ENCODE assay signal across 23 cellular contexts in the genomic region with DNA sequence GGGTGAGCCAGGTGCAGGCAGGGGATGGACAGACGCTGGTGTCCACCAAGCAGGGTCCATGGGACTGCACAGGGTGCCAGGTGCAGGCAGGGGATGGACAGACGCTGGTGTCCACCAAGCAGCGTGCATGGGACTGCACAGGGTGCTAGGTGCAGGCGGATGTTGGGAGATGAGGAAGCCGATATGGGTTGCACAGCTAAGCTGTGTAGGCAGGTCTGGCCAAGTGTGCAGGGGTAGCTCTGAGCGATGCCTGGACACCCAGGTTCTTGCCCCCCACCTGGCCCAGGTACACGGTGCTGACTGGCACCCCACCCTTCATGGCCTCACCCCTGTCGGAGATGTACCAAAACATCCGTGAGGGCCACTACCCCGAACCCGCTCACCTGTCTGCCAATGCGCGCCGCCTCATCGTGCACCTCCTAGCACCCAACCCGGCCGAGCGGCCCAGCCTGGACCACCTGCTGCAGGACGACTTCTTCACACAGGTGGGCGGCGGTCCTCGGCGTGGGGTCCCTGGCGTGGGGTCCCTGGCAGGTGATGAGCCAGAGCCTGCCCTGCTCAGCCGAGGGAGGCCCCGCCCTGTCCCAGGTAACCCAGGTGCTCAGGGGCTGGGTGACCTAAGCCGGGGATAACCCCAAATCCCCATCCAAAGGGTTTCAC. TPM values are rescaled to one million over a fixed set of nuclear protein-coding genes. Genes with fewer than 3 reads are reported as not detected.
DNase-seq lines count a peak whose midpoint lies in the region; ATAC-seq, FAIRE-seq and TF ChIP-seq lines count a peak whose summit lies in the region.
"Had no signal": no experiment of that assay in that cellular context is flagged by ENCODE, and none has a peak within 500 bp of the region (broad histone marks: within the 10 kb centered on the region; RNA-seq: fewer than 3 reads in every experiment).

No MANE protein-coding gene starts in this region.

- H3K4me2 ChIP-seq in HepG2 (ENCODE audit: low read depth, low read length) (no peak overlapping the region), mesenchymal stem cell (ENCODE audit: low read length, poor library complexity, severe bottlenecking) (no peak overlapping the region)

- intact Hi-C loops in HepG2 (cut with micrococcal nuclease; ENCODE audit: unreplicated experiment) (no loop called here), right lobe of liver (cut with DNase I) (no loop called here), Panc1 (cut with micrococcal nuclease; ENCODE audit: unreplicated experiment) (no loop called here), tibial artery (cut with DNase I; ENCODE audit: low total_unique reads) (no loop called here)

- peak overlapping the region; percentile 40 for H4K91ac ChIP-seq in mesenchymal stem cell (ENCODE audit: low read length)

- peaks cover 0 to 4% of the 10 kb centered on the region in 2 donors for H3K36me3 Mint-ChIP-seq in stimulated activated naive B cell treated with anti-CD40 and anti-IgM and Interleukin-4, amounts not matched to agents 10 μg/mL and 1 μg/mL and 100 μg/mL, for 72 hours
- H3K36me3 Mint-ChIP-seq: CD4-positive, CD25-positive, alpha-beta regulatory T cell; CD8-positive, alpha-beta memory T cell had no signal

- TF ChIP-seq EP300 in HepG2 (IDR thresholded peaks at IDR 0.05; ENCODE audit: low read depth in 2 of 2, low read length in 2 of 2): no peak
- no peak for TF ChIP-seq EP300 in HepG2 (CRISPR knock-in tag; IDR thresholded peaks at IDR 0.05; ENCODE audit: borderline replicate concordance)

- H3K36me3 ChIP-seq in HepG2 (replicated peaks in 1 of 2; ENCODE audit: control insufficient read depth in 1 of 2, insufficient read depth in 2 of 2, low read length in 2 of 2): no peaks in the 10 kb centered on the region
- no peaks in the 10 kb centered on the region for H3K36me3 ChIP-seq in right lobe of liver
- H3K36me3 ChIP-seq in Panc1 (ENCODE audit: control insufficient read depth, insufficient read depth, low read length): no peaks in the 10 kb centered on the region
- H3K36me3 ChIP-seq in mesenchymal stem cell (ENCODE audit: control insufficient read depth in 1 of 2, insufficient read depth in 2 of 2, low read depth in 1 of 2, low read length in 2 of 2): peaks cover 0 to 6% of the 10 kb centered on the region in 2 experiments
- no peaks in the 10 kb centered on the region for H3K36me3 ChIP-seq in tibial artery
- H3K36me3 ChIP-seq: BE2C, HAP-1 had no signal

- H3K4me1 Mint-ChIP-seq in stimulated activated naive B cell treated with anti-CD40 and anti-IgM and Interleukin-4, amounts not matched to agents 10 μg/mL and 1 μg/mL and 100 μg/mL, for 72 hours: peaks cover 9% of the 10 kb centered on the region in 2 donors

- BruUV-seq in HepG2 (replicated peaks; lab: Mats Ljungman, UMichigan): no TSS peak
- BruUV-seq in Panc1 (replicated peaks; lab: Mats Ljungman, UMichigan): no TSS peak

- no peak for FAIRE-seq in HepG2 (lab: Jason Lieb, UNC)
- FAIRE-seq: D721Med, G401.6, GM12891 had no signal

- H3K9ac ChIP-seq in HepG2 (ENCODE audit: insufficient read depth, low read depth, low read length) (no peak overlapping the region), mesenchymal stem cell (ENCODE audit: low read length) (no peak overlapping the region)
- H3K9ac ChIP-seq: GM23248 had no signal

- no peaks in the 10 kb centered on the region for H3K79me1 ChIP-seq in mesenchymal stem cell (replicated peaks; ENCODE audit: low read length, poor library complexity, severe bottlenecking)

- H3K23ac ChIP-seq in mesenchymal stem cell (ENCODE audit: low read length in 2 of 2): no peak overlapping the region

- DNase-seq in HepG2 (ENCODE audit: low spot score) (no peak), right lobe of liver (no peak), Panc1 (ENCODE audit: low read depth, low spot score) (no peak), mesenchymal stem cell (no peak), NCI-H1092 treated with DMSO at 0.1 percent for 48 hours (lab: John Stamatoyannopoulos, UW) (no peak), tibial artery (no peak)
- DNase-seq in stimulated activated naive B cell treated with anti-CD40 and anti-IgM and Interleukin-4, amounts not matched to agents 10 μg/mL and 1 μg/mL and 100 μg/mL, for 72 hours: no peak
- DNase-seq: ACHN; BE2C; C1 segment of cervical spinal cord; Caco-2; CD4-positive, CD25-positive, alpha-beta regulatory T cell; CD8-positive, alpha-beta memory T cell; GM23248; IMR-90 had no signal

- TF ChIP-seq POLR2A in HepG2 (IDR thresholded peaks at IDR 0.05; ENCODE audit: insufficient read depth in 1 of 2, low read depth in 2 of 2, low read length in 2 of 2) (no peak), right lobe of liver (IDR thresholded peaks at IDR 0.05) (no peak)

- no peak overlapping the region for H3K4ac ChIP-seq in mesenchymal stem cell (ENCODE audit: low read depth in 1 of 2, low read length in 2 of 2)

- H4K8ac ChIP-seq in mesenchymal stem cell (ENCODE audit: low read length): no peak overlapping the region

- H3K27ac ChIP-seq in HepG2 (ENCODE audit: extremely low read length, insufficient read depth, low read length) (no peak overlapping the region), right lobe of liver (no peak overlapping the region), Panc1 (ENCODE audit: low read length) (no peak overlapping the region), mesenchymal stem cell (ENCODE audit: low read length, poor library complexity, severe bottlenecking) (no peak overlapping the region), tibial artery (no peak overlapping the region)
- H3K27ac ChIP-seq: GM23248, HL-60 had no signal

- no peak overlapping the region for H2BK5ac ChIP-seq in mesenchymal stem cell (ENCODE audit: low read depth, low read length, poor library complexity, severe bottlenecking)

- no peaks in the 10 kb centered on the region for H3K9me3 Mint-ChIP-seq in stimulated activated naive B cell treated with anti-CD40 and anti-IgM and Interleukin-4, amounts not matched to agents 10 μg/mL and 1 μg/mL and 100 μg/mL, for 72 hours

- H3K18ac ChIP-seq in mesenchymal stem cell (ENCODE audit: low read depth in 1 of 2, low read length in 2 of 2): no peak overlapping the region

- no peak overlapping the region for H2BK15ac ChIP-seq in mesenchymal stem cell (ENCODE audit: low read depth, poor library complexity, severe bottlenecking)

- no peak overlapping the region for H2AK5ac ChIP-seq in mesenchymal stem cell (ENCODE audit: low read length, severe bottlenecking)

- no peaks in the 10 kb centered on the region for H3K79me2 ChIP-seq in HepG2 (ENCODE audit: insufficient read depth, low read length)

- 37% methylated on average over 11 of the region's 27 CpGs for WGBS in HepG2 (ENCODE audit: low lambda C conversion rate)
- 25% methylated on average over 2 of the region's 27 CpGs for WGBS in right lobe of liver (ENCODE audit: insufficient coverage, low coverage, low lambda C conversion rate, missing lambda C conversion rate)
- WGBS in mesenchymal stem cell: 84% methylated on average over 27 of the region's 27 CpGs

- H3K4me1 ChIP-seq in HepG2 (ENCODE audit: insufficient read depth, low read length): peaks cover 8% of the 10 kb centered on the region
- H3K4me1 ChIP-seq in right lobe of liver: no peaks in the 10 kb centered on the region
- H3K4me1 ChIP-seq in Panc1 (ENCODE audit: control insufficient read depth, insufficient read depth, low read length): no peaks in the 10 kb centered on the region
- peaks cover 14% of the 10 kb centered on the region for H3K4me1 ChIP-seq in mesenchymal stem cell (ENCODE audit: control insufficient read depth, insufficient read depth, low read depth, low read length)
- H3K4me1 ChIP-seq in tibial artery: peaks cover 0 to 9% (median 7%) of the 10 kb centered on the region in 4 donors
- H3K4me1 ChIP-seq: BE2C, Caco-2, HAP-1 had no signal

- no peak overlapping the region for H3K14ac ChIP-seq in mesenchymal stem cell (ENCODE audit: low read length in 2 of 2)

- no peaks in the 10 kb centered on the region for H3K9me3 ChIP-seq in HepG2 (ENCODE audit: low read length)
- no peaks in the 10 kb centered on the region for H3K9me3 ChIP-seq in right lobe of liver
- no peaks in the 10 kb centered on the region for H3K9me3 ChIP-seq in Panc1 (ENCODE audit: control insufficient read depth, insufficient read depth, low read depth, low read length)
- H3K9me3 ChIP-seq in mesenchymal stem cell (ENCODE audit: control insufficient read depth, low read length): no peaks in the 10 kb centered on the region
- H3K9me3 ChIP-seq in tibial artery: no peaks in the 10 kb centered on the region
- H3K9me3 ChIP-seq: BE2C, Caco-2, HAP-1 had no signal

- in situ Hi-C loops in HepG2 (cut with HindIII; ENCODE audit: extremely low pct_ligation_motif_present, low pct_unique_long_range_greater_than_20kb) (no loop called here), Panc1 (cut with HindIII; ENCODE audit: low pct_unique_long_range_greater_than_20kb, low sequenced_read_pairs) (no loop called here)

- H2BK120ac ChIP-seq in mesenchymal stem cell (ENCODE audit: low read depth, low read length): no peak overlapping the region

- no peak for TF ChIP-seq CTCF in HepG2 (CRISPR knock-in tag; IDR thresholded peaks at IDR 0.05)
- TF ChIP-seq CTCF in right lobe of liver (IDR thresholded peaks at IDR 0.05): no peak
- TF ChIP-seq CTCF in Panc1 (IDR thresholded peaks at IDR 0.05): no peak
- no peak for TF ChIP-seq CTCF in tibial artery (IDR thresholded peaks at IDR 0.05)

- no peak overlapping the region for H3K4me3 ChIP-seq in HepG2 (replicated peaks in 1 of 3; ENCODE audit: insufficient read depth in 1 of 3, low read depth in 2 of 3, low read length in 3 of 3)
- H3K4me3 ChIP-seq in right lobe of liver: no peak overlapping the region
- no peak overlapping the region for H3K4me3 ChIP-seq in Panc1 (ENCODE audit: low read depth in 2 of 2, low read length in 2 of 2)
- H3K4me3 ChIP-seq in mesenchymal stem cell (ENCODE audit: insufficient read depth in 1 of 2, low read depth in 1 of 2, low read length in 2 of 2): peak overlapping the region in 1 of 2 experiments; percentile 31
- H3K4me3 ChIP-seq in tibial artery: no peak overlapping the region
- H3K4me3 ChIP-seq: GM23248, HAP-1 had no signal

- no peak overlapping the region for H3K4me3 Mint-ChIP-seq in stimulated activated naive B cell treated with anti-CD40 and anti-IgM and Interleukin-4, amounts not matched to agents 10 μg/mL and 1 μg/mL and 100 μg/mL, for 72 hours
- H3K4me3 Mint-ChIP-seq: CD4-positive, CD25-positive, alpha-beta regulatory T cell; CD8-positive, alpha-beta memory T cell had no signal

- CTCF ChIA-PET in HepG2 (lab: Yijun Ruan, JAX; ENCODE audit: low intra/inter-chr PET ratio, low total read pairs) (no interaction called here), Panc1 (lab: Charles Lee) (no interaction called here)

- POLR2A ChIA-PET in HepG2 (lab: Yijun Ruan, JAX): no interaction called here
- POLR2A ChIA-PET in Panc1 (lab: Charles Lee): no interaction called here

- peaks cover 24 to 53% of the 10 kb centered on the region in 2 experiments for H3K27me3 ChIP-seq in HepG2 (ENCODE audit: control insufficient read depth in 1 of 2, insufficient read depth in 2 of 2, low read length in 2 of 2)
- H3K27me3 ChIP-seq in right lobe of liver: no peaks in the 10 kb centered on the region
- H3K27me3 ChIP-seq in Panc1 (ENCODE audit: control insufficient read depth, insufficient read depth, low read length): no peaks in the 10 kb centered on the region; the same call in 1 of the 2 replicates
- peaks cover 23 to 50% of the 10 kb centered on the region in 2 experiments for H3K27me3 ChIP-seq in mesenchymal stem cell (ENCODE audit: control insufficient read depth in 1 of 2, insufficient read depth in 1 of 2, low read length in 2 of 2)
- peaks cover 0 to 94% of the 10 kb centered on the region in 2 donors for H3K27me3 ChIP-seq in tibial artery

- H2BK12ac ChIP-seq in mesenchymal stem cell (ENCODE audit: low read length in 2 of 2): no peak overlapping the region

- H3K27ac Mint-ChIP-seq in stimulated activated naive B cell treated with anti-CD40 and anti-IgM and Interleukin-4, amounts not matched to agents 10 μg/mL and 1 μg/mL and 100 μg/mL, for 72 hours: peak overlapping the region; percentile 14
- H3K27ac Mint-ChIP-seq: CD4-positive, CD25-positive, alpha-beta regulatory T cell had no signal

- H2AFZ ChIP-seq in HepG2 (ENCODE audit: low read length): no peak overlapping the region
- H2AFZ ChIP-seq in mesenchymal stem cell (ENCODE audit: low read depth, low read length): no peak overlapping the region
- H2AFZ ChIP-seq: GM23248 had no signal

- H3K27me3 Mint-ChIP-seq in stimulated activated naive B cell treated with anti-CD40 and anti-IgM and Interleukin-4, amounts not matched to agents 10 μg/mL and 1 μg/mL and 100 μg/mL, for 72 hours: peaks cover 59 to 79% of the 10 kb centered on the region in 2 donors

- TF ChIP-seq RAD21 in HepG2 (CRISPR knock-in tag; IDR thresholded peaks at IDR 0.05): no peak

- ATAC-seq in HepG2 (peak; percentile 17; the same call in 2 of the 3 replicates), right lobe of liver (no peak), Panc1 (peak; percentile 69)
- ATAC-seq in stimulated activated naive B cell treated with anti-CD40 and anti-IgM and Interleukin-4, amounts not matched to agents 10 μg/mL and 1 μg/mL and 100 μg/mL, for 72 hours (replicated peaks): no peak

- no peaks in the 10 kb centered on the region for H4K20me1 ChIP-seq in HepG2 (ENCODE audit: insufficient read depth, low read length)

RNA-seq across cellular contexts. Expression of gene PLK5, which starts 3.9 kb away (rescaled TPM):
- total RNA-seq in HepG2 (2016; rRNA removed; fragmentation: Illumina TruSeq; extraction: Trizol): not detected in 2 replicates
- total RNA-seq in HepG2 (2016; cell fraction: cytosol; rRNA removed; fragmentation: Illumina TruSeq; extraction: Trizol; ENCODE audit: low read depth): not detected in 2 replicates
- total RNA-seq in HepG2 (2016; cell fraction: insoluble cytoplasmic fraction; rRNA removed; fragmentation: Illumina TruSeq; extraction: Trizol): not detected in 2 replicates
- total RNA-seq in HepG2 (2016; cell fraction: membrane; rRNA removed; fragmentation: Illumina TruSeq; extraction: Trizol): not detected in 2 replicates
- not detected in 2 replicates for total RNA-seq in HepG2 (2016; cell fraction: nucleus; rRNA removed; fragmentation: Illumina TruSeq; extraction: Trizol)
- not detected in 2 replicates for polyA plus RNA-seq in HepG2 (2011; rRNA removed)
- polyA plus RNA-seq in HepG2 (2011; cell fraction: cytosol; rRNA removed): not detected in 2 replicates
- not detected in 2 replicates for polyA plus RNA-seq in HepG2 (2011; cell fraction: nucleus; rRNA removed)
- not detected in 2 replicates for polyA plus RNA-seq in HepG2 (2012)
- not detected in 2 replicates for polyA plus RNA-seq in HepG2 (2016; cell fraction: cytosol; fragmentation: Illumina TruSeq; extraction: Trizol; ENCODE audit: low read depth)
- polyA plus RNA-seq in HepG2 (2016; cell fraction: insoluble cytoplasmic fraction; fragmentation: Illumina TruSeq; extraction: Trizol; ENCODE audit: low read depth): not detected in 2 replicates
- not detected in 2 replicates for polyA plus RNA-seq in HepG2 (2016; cell fraction: membrane; fragmentation: Illumina TruSeq; extraction: Trizol; ENCODE audit: low read depth)
- polyA plus RNA-seq in HepG2 (2016; cell fraction: nucleus; fragmentation: Illumina TruSeq; extraction: Trizol; ENCODE audit: insufficient read depth, low read depth): 0.21 TPM in 1 of 2 replicates, not detected in the other
- polyA minus RNA-seq in HepG2 (2011; rRNA and poly(A)+ RNA removed; ENCODE audit: low replicate concordance): not detected in 2 replicates
- not detected in 2 replicates for polyA minus RNA-seq in HepG2 (2011; cell fraction: cytosol; rRNA and poly(A)+ RNA removed)
- not detected in 2 replicates for polyA minus RNA-seq in HepG2 (2011; cell fraction: nucleus; rRNA and poly(A)+ RNA removed)
- not detected for total RNA-seq in right lobe of liver
- total RNA-seq in Panc1 (2021; ENCODE audit: unreplicated experiment): not detected
- polyA plus RNA-seq in Panc1 (2012; ENCODE audit: insufficient read length): not detected
- polyA plus RNA-seq in mesenchymal stem cell (2013, experiment 1 of 2): not detected
- not detected for polyA plus RNA-seq in mesenchymal stem cell (2013, experiment 2 of 2)
- total RNA-seq: A172; Caco-2; CD4-positive, CD25-positive, alpha-beta regulatory T cell; CD8-positive, alpha-beta memory T cell; GM23248; H4; HT1080; IMR-90 had no signal
- polyA plus RNA-seq: CD4-positive, CD25-positive, alpha-beta regulatory T cell; CD8-positive, alpha-beta memory T cell; GM23248; IMR-90 had no signal

RNA-seq across cellular contexts. Expression of gene ADAMTSL5, which starts 15.0 kb away (rescaled TPM):
- total RNA-seq in HepG2 (2016; rRNA removed; fragmentation: Illumina TruSeq; extraction: Trizol) (0.24 and 0.60 TPM in 2 replicates), right lobe of liver (1 to 10 TPM; 1.8 to 6.9 (median 4.5) TPM), Panc1 (2021; ENCODE audit: unreplicated experiment) (20.6 TPM)
- total RNA-seq in HepG2 (2016; cell fraction: cytosol; rRNA removed; fragmentation: Illumina TruSeq; extraction: Trizol; ENCODE audit: low read depth): 0.35 and 0.81 TPM in 2 replicates
- 0.25 and 0.41 TPM in 2 replicates for total RNA-seq in HepG2 (2016; cell fraction: insoluble cytoplasmic fraction; rRNA removed; fragmentation: Illumina TruSeq; extraction: Trizol)
- 0.17 and 0.56 TPM in 2 replicates for total RNA-seq in HepG2 (2016; cell fraction: membrane; rRNA removed; fragmentation: Illumina TruSeq; extraction: Trizol)
- 0.41 and 0.78 TPM in 2 replicates for total RNA-seq in HepG2 (2016; cell fraction: nucleus; rRNA removed; fragmentation: Illumina TruSeq; extraction: Trizol)
- polyA plus RNA-seq in HepG2 (2011; rRNA removed): 2.7 and 3.8 TPM in 2 replicates
- polyA plus RNA-seq in HepG2 (2011; cell fraction: cytosol; rRNA removed): 1.9 and 2.1 TPM in 2 replicates
- polyA plus RNA-seq in HepG2 (2011; cell fraction: nucleus; rRNA removed): 13.4 and 15.1 TPM in 2 replicates
- 0.63 and 1.1 TPM in 2 replicates for polyA plus RNA-seq in HepG2 (2012)
- polyA plus RNA-seq in HepG2 (2016; cell fraction: cytosol; fragmentation: Illumina TruSeq; extraction: Trizol; ENCODE audit: low read depth): 0.43 and 0.55 TPM in 2 replicates
- polyA plus RNA-seq in HepG2 (2016; cell fraction: insoluble cytoplasmic fraction; fragmentation: Illumina TruSeq; extraction: Trizol; ENCODE audit: low read depth): 0.76 and 0.82 TPM in 2 replicates
- polyA plus RNA-seq in HepG2 (2016; cell fraction: membrane; fragmentation: Illumina TruSeq; extraction: Trizol; ENCODE audit: low read depth): 0.43 and 0.80 TPM in 2 replicates
- polyA plus RNA-seq in HepG2 (2016; cell fraction: nucleus; fragmentation: Illumina TruSeq; extraction: Trizol; ENCODE audit: insufficient read depth, low read depth): 2.4 and 2.9 TPM in 2 replicates
- polyA minus RNA-seq in HepG2 (2011; rRNA and poly(A)+ RNA removed; ENCODE audit: low replicate concordance): 1.8 and 6.0 TPM in 2 replicates
- polyA minus RNA-seq in HepG2 (2011; cell fraction: cytosol; rRNA and poly(A)+ RNA removed): 0.79 and 1.8 TPM in 2 replicates
- 1.2 and 1.7 TPM in 2 replicates for polyA minus RNA-seq in HepG2 (2011; cell fraction: nucleus; rRNA and poly(A)+ RNA removed)
- 36.6 TPM for polyA plus RNA-seq in Panc1 (2012; ENCODE audit: insufficient read length)
- 10.8 TPM for polyA plus RNA-seq in mesenchymal stem cell (2013, experiment 1 of 2)
- 8.4 TPM for polyA plus RNA-seq in mesenchymal stem cell (2013, experiment 2 of 2)

RNA-seq across cellular contexts. Expression of gene REEP6, which starts 36.8 kb away (rescaled TPM):
- 15.6 and 28.8 TPM in 2 replicates for total RNA-seq in HepG2 (2016; rRNA removed; fragmentation: Illumina TruSeq; extraction: Trizol)
- total RNA-seq in HepG2 (2016; cell fraction: cytosol; rRNA removed; fragmentation: Illumina TruSeq; extraction: Trizol; ENCODE audit: low read depth): 21.2 and 31.3 TPM in 2 replicates
- total RNA-seq in HepG2 (2016; cell fraction: insoluble cytoplasmic fraction; rRNA removed; fragmentation: Illumina TruSeq; extraction: Trizol): 13.3 and 31.5 TPM in 2 replicates
- total RNA-seq in HepG2 (2016; cell fraction: membrane; rRNA removed; fragmentation: Illumina TruSeq; extraction: Trizol): 21.8 and 29.6 TPM in 2 replicates
- 22.0 and 24.7 TPM in 2 replicates for total RNA-seq in HepG2 (2016; cell fraction: nucleus; rRNA removed; fragmentation: Illumina TruSeq; extraction: Trizol)
- polyA plus RNA-seq in HepG2 (2011; rRNA removed): 10.0 and 17.3 TPM in 2 replicates
- polyA plus RNA-seq in HepG2 (2011; cell fraction: cytosol; rRNA removed): 10.9 and 13.3 TPM in 2 replicates
- polyA plus RNA-seq in HepG2 (2011; cell fraction: nucleus; rRNA removed): 15.2 and 19.3 TPM in 2 replicates
- 31.7 and 32.2 TPM in 2 replicates for polyA plus RNA-seq in HepG2 (2012)
- 40.3 and 49.6 TPM in 2 replicates for polyA plus RNA-seq in HepG2 (2016; cell fraction: cytosol; fragmentation: Illumina TruSeq; extraction: Trizol; ENCODE audit: low read depth)
- 23.2 and 29.9 TPM in 2 replicates for polyA plus RNA-seq in HepG2 (2016; cell fraction: insoluble cytoplasmic fraction; fragmentation: Illumina TruSeq; extraction: Trizol; ENCODE audit: low read depth)
- polyA plus RNA-seq in HepG2 (2016; cell fraction: membrane; fragmentation: Illumina TruSeq; extraction: Trizol; ENCODE audit: low read depth): 43.0 and 49.7 TPM in 2 replicates
- polyA plus RNA-seq in HepG2 (2016; cell fraction: nucleus; fragmentation: Illumina TruSeq; extraction: Trizol; ENCODE audit: insufficient read depth, low read depth): 65.9 and 70.0 TPM in 2 replicates
- 7.1 and 14.8 TPM in 2 replicates for polyA minus RNA-seq in HepG2 (2011; rRNA and poly(A)+ RNA removed; ENCODE audit: low replicate concordance)
- 12.4 and 14.4 TPM in 2 replicates for polyA minus RNA-seq in HepG2 (2011; cell fraction: cytosol; rRNA and poly(A)+ RNA removed)
- polyA minus RNA-seq in HepG2 (2011; cell fraction: nucleus; rRNA and poly(A)+ RNA removed): 3.5 and 3.6 TPM in 2 replicates
- 100 to 1,000 TPM; 113 to 218 (median 177) TPM for total RNA-seq in right lobe of liver
- total RNA-seq in Panc1 (2021; ENCODE audit: unreplicated experiment): 9.2 TPM
- polyA plus RNA-seq in Panc1 (2012; ENCODE audit: insufficient read length): 15.8 TPM
- 3.1 TPM for polyA plus RNA-seq in mesenchymal stem cell (2013, experiment 1 of 2)
- polyA plus RNA-seq in mesenchymal stem cell (2013, experiment 2 of 2): 3.7 TPM

RNA-seq across cellular contexts. Expression of gene PCSK4, which starts 37.6 kb away (rescaled TPM):
- total RNA-seq in HepG2 (2016; rRNA removed; fragmentation: Illumina TruSeq; extraction: Trizol) (0.52 and 2.0 TPM in 2 replicates), right lobe of liver (1 to 10 TPM; 2.0 to 8.0 (median 3.6) TPM), Panc1 (2021; ENCODE audit: unreplicated experiment) (9.9 TPM)
- total RNA-seq in HepG2 (2016; cell fraction: cytosol; rRNA removed; fragmentation: Illumina TruSeq; extraction: Trizol; ENCODE audit: low read depth): 0.91 and 1.2 TPM in 2 replicates
- 1.1 and 1.5 TPM in 2 replicates for total RNA-seq in HepG2 (2016; cell fraction: insoluble cytoplasmic fraction; rRNA removed; fragmentation: Illumina TruSeq; extraction: Trizol)
- 1.5 and 2.0 TPM in 2 replicates for total RNA-seq in HepG2 (2016; cell fraction: membrane; rRNA removed; fragmentation: Illumina TruSeq; extraction: Trizol)
- total RNA-seq in HepG2 (2016; cell fraction: nucleus; rRNA removed; fragmentation: Illumina TruSeq; extraction: Trizol): 1.7 and 3.6 TPM in 2 replicates
- polyA plus RNA-seq in HepG2 (2011; rRNA removed): 2.7 and 3.1 TPM in 2 replicates
- polyA plus RNA-seq in HepG2 (2011; cell fraction: cytosol; rRNA removed): 0.73 and 1.2 TPM in 2 replicates
- 62.7 and 100 TPM in 2 replicates for polyA plus RNA-seq in HepG2 (2011; cell fraction: nucleus; rRNA removed)
- 2.9 and 3.0 TPM in 2 replicates for polyA plus RNA-seq in HepG2 (2012)
- 0.60 and 0.88 TPM in 2 replicates for polyA plus RNA-seq in HepG2 (2016; cell fraction: cytosol; fragmentation: Illumina TruSeq; extraction: Trizol; ENCODE audit: low read depth)
- 0.61 and 1.1 TPM in 2 replicates for polyA plus RNA-seq in HepG2 (2016; cell fraction: insoluble cytoplasmic fraction; fragmentation: Illumina TruSeq; extraction: Trizol; ENCODE audit: low read depth)
- 1.2 TPM in 2 replicates for polyA plus RNA-seq in HepG2 (2016; cell fraction: membrane; fragmentation: Illumina TruSeq; extraction: Trizol; ENCODE audit: low read depth)
- polyA plus RNA-seq in HepG2 (2016; cell fraction: nucleus; fragmentation: Illumina TruSeq; extraction: Trizol; ENCODE audit: insufficient read depth, low read depth): 11.8 and 12.9 TPM in 2 replicates
- polyA minus RNA-seq in HepG2 (2011; rRNA and poly(A)+ RNA removed; ENCODE audit: low replicate concordance): 0.84 and 1.6 TPM in 2 replicates
- polyA minus RNA-seq in HepG2 (2011; cell fraction: cytosol; rRNA and poly(A)+ RNA removed): 0.88 and 1.6 TPM in 2 replicates
- 1.7 and 4.6 TPM in 2 replicates for polyA minus RNA-seq in HepG2 (2011; cell fraction: nucleus; rRNA and poly(A)+ RNA removed)
- 13.5 TPM for polyA plus RNA-seq in Panc1 (2012; ENCODE audit: insufficient read length)
- polyA plus RNA-seq in mesenchymal stem cell (2013, experiment 1 of 2): 2.0 TPM
- polyA plus RNA-seq in mesenchymal stem cell (2013, experiment 2 of 2): 1.4 TPM

RNA-seq across cellular contexts. Expression of gene MEX3D, which starts 40.3 kb away (rescaled TPM):
- total RNA-seq in HepG2 (2016; rRNA removed; fragmentation: Illumina TruSeq; extraction: Trizol) (10.2 and 17.1 TPM in 2 replicates), right lobe of liver (10 to 100 TPM in 3 of 6 experiments, 1 to 10 TPM in 3; 6.7 to 16.6 (median 10.3) TPM), Panc1 (2021; ENCODE audit: unreplicated experiment) (73.7 TPM)
- 10.6 and 10.7 TPM in 2 replicates for total RNA-seq in HepG2 (2016; cell fraction: cytosol; rRNA removed; fragmentation: Illumina TruSeq; extraction: Trizol; ENCODE audit: low read depth)
- 10.3 and 17.0 TPM in 2 replicates for total RNA-seq in HepG2 (2016; cell fraction: insoluble cytoplasmic fraction; rRNA removed; fragmentation: Illumina TruSeq; extraction: Trizol)
- 27.7 and 29.2 TPM in 2 replicates for total RNA-seq in HepG2 (2016; cell fraction: membrane; rRNA removed; fragmentation: Illumina TruSeq; extraction: Trizol)
- total RNA-seq in HepG2 (2016; cell fraction: nucleus; rRNA removed; fragmentation: Illumina TruSeq; extraction: Trizol): 4.7 and 6.4 TPM in 2 replicates
- 3.6 and 5.8 TPM in 2 replicates for polyA plus RNA-seq in HepG2 (2011; rRNA removed)
- 5.0 and 10.1 TPM in 2 replicates for polyA plus RNA-seq in HepG2 (2011; cell fraction: cytosol; rRNA removed)
- polyA plus RNA-seq in HepG2 (2011; cell fraction: nucleus; rRNA removed): 6.6 and 7.0 TPM in 2 replicates
- 5.7 and 7.1 TPM in 2 replicates for polyA plus RNA-seq in HepG2 (2012)
- polyA plus RNA-seq in HepG2 (2016; cell fraction: cytosol; fragmentation: Illumina TruSeq; extraction: Trizol; ENCODE audit: low read depth): 9.6 and 10.4 TPM in 2 replicates
- 15.4 and 15.7 TPM in 2 replicates for polyA plus RNA-seq in HepG2 (2016; cell fraction: insoluble cytoplasmic fraction; fragmentation: Illumina TruSeq; extraction: Trizol; ENCODE audit: low read depth)
- polyA plus RNA-seq in HepG2 (2016; cell fraction: membrane; fragmentation: Illumina TruSeq; extraction: Trizol; ENCODE audit: low read depth): 19.9 and 23.7 TPM in 2 replicates
- 10.8 and 12.5 TPM in 2 replicates for polyA plus RNA-seq in HepG2 (2016; cell fraction: nucleus; fragmentation: Illumina TruSeq; extraction: Trizol; ENCODE audit: insufficient read depth, low read depth)
- 6.0 and 19.1 TPM in 2 replicates for polyA minus RNA-seq in HepG2 (2011; rRNA and poly(A)+ RNA removed; ENCODE audit: low replicate concordance)
- polyA minus RNA-seq in HepG2 (2011; cell fraction: cytosol; rRNA and poly(A)+ RNA removed): 19.3 and 20.6 TPM in 2 replicates
- polyA minus RNA-seq in HepG2 (2011; cell fraction: nucleus; rRNA and poly(A)+ RNA removed): 3.0 TPM in 2 replicates
- 62.0 TPM for polyA plus RNA-seq in Panc1 (2012; ENCODE audit: insufficient read length)
- 26.4 TPM for polyA plus RNA-seq in mesenchymal stem cell (2013, experiment 1 of 2)
- polyA plus RNA-seq in mesenchymal stem cell (2013, experiment 2 of 2): 26.2 TPM
- polyA plus RNA-seq: CD8-positive, alpha-beta memory T cell had no signal

Comparison
In these comparisons a context has a peak if more than half of its experiments do, and no peak if none do; other contexts are left out.
1. ATAC-seq: peak in HepG2 (single experiment) and Panc1 (single experiment); none in right lobe of liver (0 of 4) and stimulated activated naive B cell treated with anti-CD40 and anti-IgM and Interleukin-4, amounts not matched to agents 10 μg/mL and 1 μg/mL and 100 μg/mL, for 72 hours (0 of 2).